11 cellular contexts compared by ENCODE assay signal in genomic region chr16:89350701-89351380, GRCh38.
DNase-seq lines count a peak whose midpoint lies in the region; ATAC-seq and TF ChIP-seq lines count a peak whose summit lies in the region.
"Had no signal": no experiment of that assay in that cellular context is flagged by ENCODE, and none has a peak within 500 bp of the region (broad histone marks: within the 10 kb centered on the region; RNA-seq: fewer than 3 reads in every experiment).

No MANE protein-coding gene starts in this region.

- no CpG with 5 or more reads among the region's 18 CpGs for WGBS in neuronal stem cell (ENCODE audit: extremely low coverage in 2 of 2, insufficient read length in 2 of 2, insufficient replicate concordance in 1 of 2), 2 donors
- whole genome bisulfite sequencing in adrenal gland, 4 donors = 91 to 94% (median 93%) methylated on average over 17 to 18 of the region's 18 CpGs

- H2BK12ac ChIP-seq in neuronal stem cell (ENCODE audit: low read length) = no peak overlapping the region

- H2AK5ac ChIP-seq in neuronal stem cell (ENCODE audit: low read depth, low read length) = no peak overlapping the region

- H3K9me3 ChIP-seq in neuronal stem cell (replicated peaks in 1 of 2; ENCODE audit: control insufficient read depth in 2 of 2, insufficient read depth in 1 of 2, low read depth in 1 of 2, low read length in 2 of 2) = no peaks in the 10 kb centered on the region
- H3K9me3 ChIP-seq in adrenal gland (replicated peaks in 1 of 3) = no peaks in the 10 kb centered on the region

- TF ChIP-seq POLR2A in adrenal gland (IDR thresholded peaks at IDR 0.05) = no peak

- peak overlapping the region; percentile 8 for H2BK5ac ChIP-seq in neuronal stem cell (ENCODE audit: low read length)

- no peak overlapping the region for H2AFZ ChIP-seq in neuronal stem cell (ENCODE audit: low read length)

- H3K4me1 ChIP-seq in neuronal stem cell (ENCODE audit: control insufficient read depth in 2 of 2, insufficient read depth in 1 of 2, low read depth in 1 of 2, low read length in 2 of 2) (peaks cover 2 to 6% of the 10 kb centered on the region in 2 donors), adrenal gland (replicated peaks in 1 of 2) (peaks cover 10 to 34% of the 10 kb centered on the region in 2 donors)

- H3K36me3 Mint-ChIP-seq in activated naive CD8-positive, alpha-beta T cell treated with anti-CD3 and anti-CD28 coated beads, Interleukin-2, amount 50 U/mL, for 24 hours (ENCODE audit: low read depth) = peaks cover 25% of the 10 kb centered on the region

- H3K27ac Mint-ChIP-seq in activated naive CD8-positive, alpha-beta T cell treated with anti-CD3 and anti-CD28 coated beads, Interleukin-2, amount 50 U/mL, for 24 hours = peak overlapping the region; percentile 96

- no peak overlapping the region for H3K14ac ChIP-seq in neuronal stem cell (ENCODE audit: low read length)

- no peak overlapping the region for H3K4ac ChIP-seq in neuronal stem cell (ENCODE audit: low read length)

- H3K36me3 ChIP-seq in neuronal stem cell (replicated peaks in 1 of 2; ENCODE audit: control insufficient read depth in 2 of 2, insufficient read depth in 2 of 2, low read length in 2 of 2) (peaks cover 2 to 27% of the 10 kb centered on the region in 2 donors), adrenal gland (replicated peaks in 1 of 2) (no peaks in the 10 kb centered on the region)

- H3K18ac ChIP-seq in neuronal stem cell (ENCODE audit: low read length) = no peak overlapping the region

- no peak overlapping the region for H3K9ac ChIP-seq in neuronal stem cell (ENCODE audit: low read depth, low read length, poor library complexity)

- H3K4me1 Mint-ChIP-seq in activated naive CD8-positive, alpha-beta T cell treated with anti-CD3 and anti-CD28 coated beads, Interleukin-2, amount 50 U/mL, for 24 hours = peaks cover 95% of the 10 kb centered on the region

- intact Hi-C loops in adrenal gland (cut with DNase I) = no loop called here

- H4K91ac ChIP-seq in neuronal stem cell (ENCODE audit: low read depth, low read length, poor library complexity) = no peak overlapping the region

- H3K4me2 ChIP-seq in neuronal stem cell (ENCODE audit: insufficient read depth, low read length, poor library complexity, severe bottlenecking) = no peak overlapping the region

- H4K8ac ChIP-seq in neuronal stem cell (ENCODE audit: low read depth, low read length) = no peak overlapping the region

- H2BK120ac ChIP-seq in neuronal stem cell (ENCODE audit: low read depth, low read length) = no peak overlapping the region

- no peak overlapping the region for H2BK15ac ChIP-seq in neuronal stem cell (ENCODE audit: low read length)

- no peak overlapping the region for H3K23ac ChIP-seq in neuronal stem cell (ENCODE audit: low read depth, low read length, poor library complexity)

- H3K27ac ChIP-seq in neuronal stem cell (replicated peaks; ENCODE audit: low read length) (no peak overlapping the region), adrenal gland (no peak overlapping the region)
- H3K27ac ChIP-seq: C4-2B had no signal

- no peak for TF ChIP-seq CTCF in adrenal gland (IDR thresholded peaks at IDR 0.05)

- H3K4me3 Mint-ChIP-seq in activated naive CD8-positive, alpha-beta T cell treated with anti-CD3 and anti-CD28 coated beads, Interleukin-2, amount 50 U/mL, for 24 hours = peak overlapping the region; percentile 58

- H3K9me3 Mint-ChIP-seq in activated naive CD8-positive, alpha-beta T cell treated with anti-CD3 and anti-CD28 coated beads, Interleukin-2, amount 50 U/mL, for 24 hours = no peaks in the 10 kb centered on the region

- ATAC-seq in activated naive CD8-positive, alpha-beta T cell treated with anti-CD3 and anti-CD28 coated beads, Interleukin-2, amount 50 U/mL, for 24 hours = peak; percentile 94
- no peak for ATAC-seq in HG02798 (IDR thresholded peaks at IDR 0.05; ENCODE audit: poor library complexity, unreplicated experiment)
- no peak for ATAC-seq in HG03342 (IDR thresholded peaks at IDR 0.05; ENCODE audit: unreplicated experiment)

- peak; percentile 57 for DNase-seq in stimulated activated naive CD4-positive, alpha-beta T cell treated with Interleukin-2 at 50 U/mL for 16 hours (lab: John Stamatoyannopoulos, UW)
- no peak for DNase-seq in stimulated activated naive CD4-positive, alpha-beta T cell (lab: John Stamatoyannopoulos, UW)
- DNase-seq in activated naive CD8-positive, alpha-beta T cell treated with anti-CD3 and anti-CD28 coated beads, Interleukin-2, amount 50 U/mL, for 24 hours = peak; percentile 48
- no peak for DNase-seq in neuronal stem cell (ENCODE audit: low spot score)
- no peak for DNase-seq in adrenal gland
- DNase-seq in NCI-H226 = no peak
- DNase-seq: NCI-H1417 treated with DMSO at 0.1 percent for 48 hours, SHP77 had no signal

- no peaks in the 10 kb centered on the region for H3K27me3 Mint-ChIP-seq in activated naive CD8-positive, alpha-beta T cell treated with anti-CD3 and anti-CD28 coated beads, Interleukin-2, amount 50 U/mL, for 24 hours

- H3K4me3 ChIP-seq in neuronal stem cell (ENCODE audit: low read length in 2 of 2) = no peak overlapping the region
- no peak overlapping the region for H3K4me3 ChIP-seq in adrenal gland

- no peaks in the 10 kb centered on the region for H3K27me3 ChIP-seq in neuronal stem cell (ENCODE audit: control insufficient read depth in 3 of 3, insufficient read depth in 3 of 3, low read depth in 1 of 3, low read length in 3 of 3)
- H3K27me3 ChIP-seq in adrenal gland = no peaks in the 10 kb centered on the region

- H3K79me1 ChIP-seq in neuronal stem cell (ENCODE audit: low read depth, low read length) = peaks cover 22% of the 10 kb centered on the region

Comparison
In these comparisons a context has a peak if more than half of its experiments do, and no peak if none do; other contexts are left out.
1. DNase-seq: peak in stimulated activated naive CD4-positive, alpha-beta T cell treated with Interleukin-2 at 50 U/mL for 16 hours (single experiment) and activated naive CD8-positive, alpha-beta T cell treated with anti-CD3 and anti-CD28 coated beads, Interleukin-2, amount 50 U/mL, for 24 hours (single experiment); none in stimulated activated naive CD4-positive, alpha-beta T cell (0 of 6), neuronal stem cell (single experiment), adrenal gland (0 of 7) and NCI-H226 (single experiment).